In genomic region chr9:19720374-19720773, GRCh38 we compare ENCODE assay signal across 12 cellular contexts.
DNase-seq lines count a peak whose midpoint lies in the region; TF ChIP-seq lines count a peak whose summit lies in the region.
"Had no signal": no experiment of that assay in that cellular context is flagged by ENCODE, and none has a peak within 500 bp of the region (broad histone marks: within the 10 kb centered on the region; RNA-seq: fewer than 3 reads in every experiment).

No MANE protein-coding gene starts in this region.

- no peak overlapping the region for H3K27ac ChIP-seq in SK-N-MC
- H3K27ac ChIP-seq: heart left ventricle, thoracic aorta had no signal

- H3K9me3 Mint-ChIP-seq in HFFc6, result peaks cover 24% of the 10 kb centered on the region
- peaks cover 0 to 6% (median 2%) of the 10 kb centered on the region in 6 donors for H3K9me3 Mint-ChIP-seq in immature natural killer cell

- H3K36me3 Mint-ChIP-seq in HFFc6 (ENCODE audit: low read depth) (no peaks in the 10 kb centered on the region), immature natural killer cell (no peaks in the 10 kb centered on the region)

- H3K4me1 Mint-ChIP-seq in HFFc6 (ENCODE audit: low read depth) (no peaks in the 10 kb centered on the region), immature natural killer cell (no peaks in the 10 kb centered on the region)

- H3K9me3 ChIP-seq in SK-N-MC (ENCODE audit: low read depth, low read length), result no peaks in the 10 kb centered on the region
- H3K9me3 ChIP-seq: heart left ventricle, thoracic aorta had no signal

- H3K9ac ChIP-seq in SK-N-MC (ENCODE audit: insufficient read length), result no peak overlapping the region

- peak; percentile 13 for DNase-seq in HFFc6
- DNase-seq in SK-N-MC (ENCODE audit: low read depth, low spot score), result peak; percentile 26
- peak; percentile 39 for DNase-seq in fibroblast of peridontal ligament (ENCODE audit: extremely low read depth)
- DNase-seq in pulmonary artery endothelial cell (ENCODE audit: low read depth, low spot score), result peak; percentile 17
- DNase-seq in immature natural killer cell, result no peak
- DNase-seq in activated CD4-positive, alpha-beta T cell treated with anti-CD3 and anti-CD28 coated beads for 48 hours, result no peak
- no peak for DNase-seq in activated naive CD4-positive, alpha-beta T cell treated with anti-CD3 and anti-CD28 coated beads, Interleukin-2, amount 50 U/mL, for 16 hours
- DNase-seq in NCI-H345 (lab: John Stamatoyannopoulos, UW), result no peak
- DNase-seq: NCI-H2171 treated with DMSO at 0.1 percent for 48 hours; stimulated activated CD4-positive, alpha-beta T cell treated with anti-CD3 and anti-CD28 coated beads, Interleukin-4, amount 100 ng/mL, for 1 hour had no signal

- H3K4me3 ChIP-seq in SK-N-MC, result no peak overlapping the region
- H3K4me3 ChIP-seq: heart left ventricle, thoracic aorta had no signal

- H3K4me3 Mint-ChIP-seq in HFFc6 (no peak overlapping the region), immature natural killer cell (no peak overlapping the region)

- H3K27ac Mint-ChIP-seq in HFFc6, result no peak overlapping the region
- H3K27ac Mint-ChIP-seq in immature natural killer cell, result no peak overlapping the region

- H3K27me3 Mint-ChIP-seq in HFFc6 (ENCODE audit: insufficient read depth) (no peaks in the 10 kb centered on the region), immature natural killer cell (ENCODE audit: low read depth in 3 of 3) (peaks cover 2 to 13% (median 8%) of the 10 kb centered on the region in 3 donors)

- no peaks in the 10 kb centered on the region for H3K36me3 ChIP-seq in SK-N-MC (ENCODE audit: insufficient read depth, low read length)
- H3K36me3 ChIP-seq: heart left ventricle, thoracic aorta had no signal

- TF ChIP-seq CTCF in HFFc6 (IDR thresholded peaks at IDR 0.05), result no peak

Comparison
In these comparisons a context has a peak if more than half of its experiments do, and no peak if none do; other contexts are left out.
1. DNase-seq: peak in HFFc6 (single experiment), SK-N-MC (single experiment), fibroblast of peridontal ligament (single experiment) and pulmonary artery endothelial cell (single experiment); none in immature natural killer cell (0 of 3), activated CD4-positive, alpha-beta T cell treated with anti-CD3 and anti-CD28 coated beads for 48 hours (single experiment), activated naive CD4-positive, alpha-beta T cell treated with anti-CD3 and anti-CD28 coated beads, Interleukin-2, amount 50 U/mL, for 16 hours (single experiment) and NCI-H345 (single experiment).